Comparison of ENCODE assay signal across 14 cellular contexts in genomic region chr21:28256420-28256831, GRCh38.
DNase-seq lines count a peak whose midpoint lies in the region; ATAC-seq, FAIRE-seq and TF ChIP-seq lines count a peak whose summit lies in the region.
"Had no signal": no experiment of that assay in that cellular context is flagged by ENCODE, and none has a peak within 500 bp of the region (broad histone marks: within the 10 kb centered on the region; RNA-seq: fewer than 3 reads in every experiment).

No MANE protein-coding gene starts in this region.

- H4K8ac ChIP-seq in H9 (replicated peaks; ENCODE audit: insufficient read length, low read depth, low read length), result no peak overlapping the region

- H3K4me3 Mint-ChIP-seq in H9, result no peak overlapping the region
- H3K4me3 Mint-ChIP-seq: activated CD4-positive, alpha-beta memory T cell treated with anti-CD3 and anti-CD28 coated beads, Interleukin-2, amount 10 ng/mL, durations not matched to agents 7 days and 5 days had no signal

- H3K27me3 Mint-ChIP-seq in H9 (ENCODE audit: low read depth), result no peaks in the 10 kb centered on the region
- H3K27me3 Mint-ChIP-seq: activated CD4-positive, alpha-beta memory T cell treated with anti-CD3 and anti-CD28 coated beads, Interleukin-2, amount 10 ng/mL, durations not matched to agents 7 days and 5 days had no signal

- peak overlapping the region; percentile 23 to 91 (median 60) for H3K27ac ChIP-seq in pancreas
- H3K27ac ChIP-seq in H9 (ENCODE audit: insufficient read length, low read depth, low read length), result no peak overlapping the region

- no peak overlapping the region for H3K18ac ChIP-seq in H9 (ENCODE audit: insufficient read length, low read depth, low read length)

- H4K5ac ChIP-seq in H9 (ENCODE audit: insufficient read length, low read depth, low read length), result no peak overlapping the region

- H2AK5ac ChIP-seq in H9 (ENCODE audit: insufficient read length, low read length), result no peak overlapping the region

- peaks cover 4 to 5% of the 10 kb centered on the region in 2 experiments for H3K4me1 Mint-ChIP-seq in H9
- H3K4me1 Mint-ChIP-seq: activated CD4-positive, alpha-beta memory T cell treated with anti-CD3 and anti-CD28 coated beads, Interleukin-2, amount 10 ng/mL, durations not matched to agents 7 days and 5 days had no signal

- H2BK120ac ChIP-seq in H9 (ENCODE audit: low read depth, low read length, poor library complexity, severe bottlenecking), result no peak overlapping the region

- H3K36me3 Mint-ChIP-seq in H9 (ENCODE audit: insufficient read depth in 1 of 3, low read depth in 3 of 3), result no peaks in the 10 kb centered on the region

- H3K79me2 ChIP-seq in H9 (ENCODE audit: insufficient read depth, low read length), result no peaks in the 10 kb centered on the region

- H3T11ph ChIP-seq in H9 (ENCODE audit: low read length), result no peak overlapping the region

- intact Hi-C loops in pancreas (cut with DNase I), result no loop called here

- WGBS in pancreas, 2 donors, result 0 to 6% methylated on average over 1 of the region's 1 CpG
- WGBS in H9 (ENCODE audit: extremely low coverage, insufficient read length, low lambda C conversion rate), result no CpG with 5 or more reads among the region's 1 CpG

- H3K36me3 ChIP-seq in pancreas, result no peaks in the 10 kb centered on the region

- no peak overlapping the region for H3K4me2 ChIP-seq in H9 (ENCODE audit: insufficient read depth, insufficient read length, low read length)

- no peak overlapping the region for H3K23ac ChIP-seq in H9 (ENCODE audit: insufficient read length, low read depth, low read length)

- DNase-seq in Caki2 (ENCODE audit: low read depth) (peak; percentile 71), SK-N-DZ (ENCODE audit: low spot score) (peak; percentile 56), glomerular visceral epithelial cell (ENCODE audit: extremely low spot score) (peak; percentile 46), pancreas (peak in 3 of 6 donors; percentile 25 to 65 (median 33)), H9 (no peak), DMS153 (lab: John Stamatoyannopoulos, UW) (no peak)
- DNase-seq: activated CD4-positive, alpha-beta memory T cell treated with anti-CD3 and anti-CD28 coated beads, Interleukin-2, amount 10 ng/mL, durations not matched to agents 7 days and 5 days; glutamatergic neuron; islet precursor cell; NCI-H146; NCI-H510A; posterior cingulate gyrus had no signal

- H3K9ac ChIP-seq in H9 (ENCODE audit: extremely low read depth, insufficient read length, low read length), result no peak overlapping the region

- no peak overlapping the region for H2BK15ac ChIP-seq in H9 (ENCODE audit: low read depth, low read length)

- no peak overlapping the region for H3K27ac Mint-ChIP-seq in H9
- H3K27ac Mint-ChIP-seq: activated CD4-positive, alpha-beta memory T cell treated with anti-CD3 and anti-CD28 coated beads, Interleukin-2, amount 10 ng/mL, durations not matched to agents 7 days and 5 days had no signal

- ATAC-seq in pancreas (peak; percentile 93 to 98 (median 94)), GM18502 (IDR thresholded peaks at IDR 0.05; ENCODE audit: poor library complexity, unreplicated experiment) (no peak), HG02973 (IDR thresholded peaks at IDR 0.05; ENCODE audit: unreplicated experiment) (no peak)

- no peak overlapping the region for H3K4me3 ChIP-seq in pancreas

- FAIRE-seq in pancreas (lab: Jason Lieb, UNC), result no peak

- H3K4me1 ChIP-seq in pancreas (peaks cover 20 to 42% (median 41%) of the 10 kb centered on the region in 3 donors), H9 (ENCODE audit: insufficient read depth, low read length) (no peaks in the 10 kb centered on the region)

- H4K20me1 ChIP-seq in H9 (ENCODE audit: control insufficient read depth, insufficient read depth, insufficient read length), result no peaks in the 10 kb centered on the region

- no peak overlapping the region for H2BK12ac ChIP-seq in H9 (ENCODE audit: insufficient read length, low read depth, low read length)

- no peak overlapping the region for H2AFZ ChIP-seq in H9 (ENCODE audit: low read length)

- no peak for TF ChIP-seq CTCF in pancreas (IDR thresholded peaks at IDR 0.05)
- no peak for TF ChIP-seq CTCF in H9 (conservative IDR thresholded peaks at IDR 0.05)

- H3K4ac ChIP-seq in H9 (ENCODE audit: low read depth, low read length), result no peak overlapping the region

- no peak overlapping the region for H3K56ac ChIP-seq in H9 (ENCODE audit: insufficient read length, low read depth, low read length)

- H3K9me3 ChIP-seq in pancreas (peaks cover 0 to 4% (median 0%) of the 10 kb centered on the region in 4 donors), H9 (ENCODE audit: control insufficient read depth, low read depth, low read length) (no peaks in the 10 kb centered on the region)

- H3K23me2 ChIP-seq in H9 (ENCODE audit: insufficient read length, low read depth, low read length, poor library complexity, severe bottlenecking), result no peaks in the 10 kb centered on the region

- no peak overlapping the region for H2BK5ac ChIP-seq in H9 (ENCODE audit: insufficient read length, low read length)

- no peaks in the 10 kb centered on the region for H3K79me1 ChIP-seq in H9 (ENCODE audit: insufficient read depth, low read depth, low read length, poor library complexity, severe bottlenecking)

- H2BK20ac ChIP-seq in H9 (ENCODE audit: low read depth, low read length, poor library complexity, severe bottlenecking), result no peak overlapping the region

- H3K9me3 Mint-ChIP-seq in H9, result peaks cover 0 to 2% of the 10 kb centered on the region in 2 experiments; a peak in 1 of 5 replicates
- H3K9me3 Mint-ChIP-seq: activated CD4-positive, alpha-beta memory T cell treated with anti-CD3 and anti-CD28 coated beads, Interleukin-2, amount 10 ng/mL, durations not matched to agents 7 days and 5 days had no signal

- no peak overlapping the region for H4K91ac ChIP-seq in H9 (ENCODE audit: insufficient read length, low read depth, low read length)

- in situ Hi-C loops in Caki2 (cut with HindIII; ENCODE audit: low pct_unique_long_range_greater_than_20kb, low sequenced_read_pairs), result no loop called here

- H3K14ac ChIP-seq in H9 (ENCODE audit: insufficient read depth, low read length), result no peak overlapping the region

- H3K27me3 ChIP-seq in pancreas (no peaks in the 10 kb centered on the region), H9 (ENCODE audit: insufficient read depth, low read length) (no peaks in the 10 kb centered on the region)

Comparison
In these comparisons a context has a peak if more than half of its experiments do, and no peak if none do; other contexts are left out.
1. DNase-seq: peak in Caki2 (single experiment), SK-N-DZ (single experiment) and glomerular visceral epithelial cell (single experiment); none in H9 (single experiment) and DMS153 (single experiment).
2. ATAC-seq: peak in pancreas (4 of 4); none in GM18502 (single experiment) and HG02973 (single experiment).